ENCODE assay signal across 19 cellular contexts in genomic region chr16:81440888-81441663, GRCh38. TPM values are rescaled to one million over a fixed set of nuclear protein-coding genes. Genes with fewer than 3 reads are reported as not detected.
DNase-seq lines count a peak whose midpoint lies in the region; ATAC-seq and TF ChIP-seq lines count a peak whose summit lies in the region.
"Had no signal": no experiment of that assay in that cellular context is flagged by ENCODE, and none has a peak within 500 bp of the region (broad histone marks: within the 10 kb centered on the region; RNA-seq: fewer than 3 reads in every experiment).

No MANE protein-coding gene starts in this region.

- peak overlapping the region; percentile 31 for H3K4me3 Mint-ChIP-seq in neural crest cell
- H3K4me3 Mint-ChIP-seq: H9 had no signal

- peaks cover 56% of the 10 kb centered on the region for H3K27me3 Mint-ChIP-seq in neural crest cell (ENCODE audit: low read depth)

- H3K4me1 ChIP-seq in esophagus (ENCODE audit: control insufficient read depth in 2 of 2, insufficient read depth in 2 of 2, low read length in 1 of 2): peaks cover 0 to 5% of the 10 kb centered on the region in 2 donors
- 0 out of 2 replicates have a peak, but pooled peaks cover 2% of the 10 kb centered on the region for H3K4me1 ChIP-seq in HAP-1

- DNase-seq in ELF-1 (ENCODE audit: low read depth, low spot score): peak; percentile 21
- no peak for DNase-seq in neural crest cell (ENCODE audit: low read depth, low spot score)
- DNase-seq in stimulated activated naive CD4-positive, alpha-beta T cell treated with Interleukin-2 at 50 U/mL for 16 hours (lab: John Stamatoyannopoulos, UW): no peak
- no peak for DNase-seq in stimulated activated CD8-positive, alpha-beta memory T cell treated with anti-CD3 and anti-CD28 coated beads, Interleukin-4, amount 100 ng/mL, for 48 hours
- DNase-seq in HAP-1 (ENCODE audit: low spot score in 2 of 2): no peak
- DNase-seq: ACHN; AML-193; Caco-2; CD4-positive, CD25-positive, alpha-beta regulatory T cell; EL; H9; NCI-H1048; NCI-H526 treated with DMSO at 0.1 percent for 48 hours; OCI-M1; RPMI8226; SIG-M5 had no signal

- peak overlapping the region; percentile 17 to 50 for H3K27ac ChIP-seq in esophagus (ENCODE audit: low read depth in 2 of 2, low read length in 1 of 2)

- no peak for TF ChIP-seq RAD21 in Ishikawa (IDR thresholded peaks at IDR 0.05; ENCODE audit: low read depth)

- H3K36me3 Mint-ChIP-seq in neural crest cell (ENCODE audit: low read depth): no peaks in the 10 kb centered on the region
- H3K36me3 Mint-ChIP-seq: CD4-positive, CD25-positive, alpha-beta regulatory T cell had no signal

- H3K4me1 Mint-ChIP-seq in neural crest cell: peaks cover 9% of the 10 kb centered on the region

- no peak for ATAC-seq in HG03342 (IDR thresholded peaks at IDR 0.05; ENCODE audit: unreplicated experiment)

- H3K9me3 ChIP-seq in esophagus (ENCODE audit: control insufficient read depth in 2 of 2, insufficient read depth in 1 of 2, low read depth in 1 of 2, low read length in 1 of 2) (no peaks in the 10 kb centered on the region), HAP-1 (no peaks in the 10 kb centered on the region)
- H3K9me3 ChIP-seq: Caco-2 had no signal

- no peak for TF ChIP-seq EP300 in Ishikawa (IDR thresholded peaks at IDR 0.05; ENCODE audit: borderline replicate concordance)

- no peak overlapping the region for H3K4me3 ChIP-seq in esophagus (ENCODE audit: low read depth in 1 of 2, low read length in 2 of 2)
- H3K4me3 ChIP-seq in HAP-1: no peak overlapping the region

- in situ Hi-C loops in HAP-1 (cut with MboI; ENCODE audit: low sequenced_read_pairs): no loop called here

- no peaks in the 10 kb centered on the region for H3K27me3 ChIP-seq in esophagus (ENCODE audit: control insufficient read depth in 1 of 2, insufficient read depth in 2 of 2, low read length in 2 of 2)
- H3K27me3 ChIP-seq in HAP-1 (ENCODE audit: low read depth): peaks cover 32% of the 10 kb centered on the region

- no peak overlapping the region for H3K27ac Mint-ChIP-seq in neural crest cell (ENCODE audit: unreplicated experiment)
- H3K27ac Mint-ChIP-seq: H9 had no signal

- H3K36me3 ChIP-seq in esophagus (ENCODE audit: control insufficient read depth in 2 of 2, insufficient read depth in 2 of 2, low read length in 1 of 2) (no peaks in the 10 kb centered on the region), HAP-1 (replicated peaks) (no peaks in the 10 kb centered on the region)

- TF ChIP-seq CTCF in neural crest cell (conservative IDR thresholded peaks at IDR 0.05): no peak

- H3K9me3 Mint-ChIP-seq in neural crest cell: no peaks in the 10 kb centered on the region
- H3K9me3 Mint-ChIP-seq: H9 had no signal

- WGBS in esophagus, 2 donors: 72 to 77% methylated on average over 21 of the region's 21 CpGs

TF ChIP-seq in Ishikawa, 13 proteins besides CTCF, POLR2A, EP300 and RAD21:
- no peak for TF ChIP-seq EGR1 (IDR thresholded peaks at IDR 0.05)
- no peak for TF ChIP-seq TCF12 (IDR thresholded peaks at IDR 0.05; ENCODE audit: low read depth)
- TF ChIP-seq TEAD4 (IDR thresholded peaks at IDR 0.05): no peak
- TF ChIP-seq MAX (IDR thresholded peaks at IDR 0.05): 0 out of 2 replicates have a peak, but pooled peaks have one; percentile 15
- no peak for TF ChIP-seq REST (IDR thresholded peaks at IDR 0.05; ENCODE audit: low read depth)
TF ChIP-seq in Ishikawa: peak in this region for 1.

RNA-seq across cellular contexts. Expression of gene CMIP, which starts 3.5 kb away (rescaled TPM):
- polyA plus RNA-seq in esophagus: 10 to 100 TPM; 16.9 to 19.3 TPM
- total RNA-seq in neural crest cell: 41.2 and 44.6 TPM in 2 replicates
